ENCODE assay signal across 24 cellular contexts in genomic region chr5:168705321-168705720, GRCh38.
DNase-seq lines count a peak whose midpoint lies in the region; ATAC-seq, FAIRE-seq and TF ChIP-seq lines count a peak whose summit lies in the region.
"Had no signal": no experiment of that assay in that cellular context is flagged by ENCODE, and none has a peak within 500 bp of the region (broad histone marks: within the 10 kb centered on the region; RNA-seq: fewer than 3 reads in every experiment).

No MANE protein-coding gene starts in this region.

- H3K27me3 ChIP-seq in bronchial epithelial cell (ENCODE audit: control insufficient read depth, insufficient read depth, low read length) = no peaks in the 10 kb centered on the region
- H3K27me3 ChIP-seq in upper lobe of right lung = no peaks in the 10 kb centered on the region
- H3K27me3 ChIP-seq: BE2C, BLaER1 had no signal

- H3K9me3 ChIP-seq in HEK293 (ENCODE audit: control insufficient read depth, insufficient read depth, low read depth, low read length) (no peaks in the 10 kb centered on the region), upper lobe of right lung (no peaks in the 10 kb centered on the region)
- H3K9me3 ChIP-seq: BE2C, BLaER1 had no signal

- H3K27ac ChIP-seq in HEK293 (ENCODE audit: extremely low read depth, low read depth, low read length) (no peak overlapping the region), upper lobe of right lung (no peak overlapping the region)
- H3K27ac ChIP-seq: BLaER1 had no signal

- TF ChIP-seq POLR2A in GM12891 (IDR thresholded peaks at IDR 0.05; ENCODE audit: low read depth, low read length) = no peak

- H3K4me1 ChIP-seq in HEK293 (ENCODE audit: control insufficient read depth, insufficient read depth, low read length) (no peaks in the 10 kb centered on the region), upper lobe of right lung (no peaks in the 10 kb centered on the region)
- H3K4me1 ChIP-seq: BE2C had no signal

- CTCF ChIA-PET in HEK293 (lab: Yijun Ruan, JAX) = interaction anchor here (0.6 to 1.7 kb wide), 10 partner anchors 26 to 876 kb away, joined by 3 to 9 read pairs (median 3); no protein-coding TSS in a partner anchor

- POLR2A ChIA-PET in HEK293 (lab: Yijun Ruan, JAX) = no interaction called here

- no peaks in the 10 kb centered on the region for H3K36me3 ChIP-seq in HEK293 (ENCODE audit: control insufficient read depth in 2 of 2, insufficient read depth in 1 of 2, low read length in 2 of 2)
- no peaks in the 10 kb centered on the region for H3K36me3 ChIP-seq in bronchial epithelial cell (ENCODE audit: control insufficient read depth, insufficient read depth, low read length)
- no peaks in the 10 kb centered on the region for H3K36me3 ChIP-seq in upper lobe of right lung
- H3K36me3 ChIP-seq: BLaER1 had no signal

- H3K4me3 ChIP-seq in HEK293 (ENCODE audit: low read depth, low read length) (no peak overlapping the region), bronchial epithelial cell (ENCODE audit: low read depth, low read length) (no peak overlapping the region), upper lobe of right lung (no peak overlapping the region)
- H3K4me3 ChIP-seq: BLaER1, GM12878 had no signal

- TF ChIP-seq CTCF in HEK293 (tag by site-specific recombination; IDR thresholded peaks at IDR 0.05) (no peak), bronchial epithelial cell (IDR thresholded peaks at IDR 0.05; ENCODE audit: insufficient read depth, low read length, severe bottlenecking) (no peak), upper lobe of right lung (IDR thresholded peaks at IDR 0.05) (no peak)

- peak; percentile 26 for FAIRE-seq in GM12891 (lab: Jason Lieb, UNC)
- FAIRE-seq in bronchial epithelial cell (lab: Jason Lieb, UNC) = peak; percentile 7
- FAIRE-seq: A204.1, GM12878 had no signal

- intact Hi-C loops in upper lobe of right lung (cut with DNase I) = no loop called here

- ATAC-seq in GM19455 (IDR thresholded peaks at IDR 0.05; ENCODE audit: unreplicated experiment) (no peak), upper lobe of right lung (no peak), GM21515 (IDR thresholded peaks at IDR 0.05; ENCODE audit: unreplicated experiment) (no peak)
- ATAC-seq: GM12878 had no signal

- DNase-seq in GM12891 (ENCODE audit: insufficient read length, low spot score) (no peak), bronchial epithelial cell (ENCODE audit: low read depth) (no peak), upper lobe of right lung (no peak)
- DNase-seq: 8988T; ACHN; BE2C; C1 segment of cervical spinal cord; CD4-positive, alpha-beta memory T cell; CD4-positive, CD25-positive, alpha-beta regulatory T cell; CD8-positive, alpha-beta memory T cell; COR-L47; DMS 273 treated with DMSO at 0.1 percent for 48 hours; DMS153; DMS53; DMS79; DND-41; EL; GDM1 had no signal

TF ChIP-seq in GM12891, 5 proteins besides CTCF, POLR2A, EP300 and RAD21:
- TF ChIP-seq TAF1 (IDR thresholded peaks at IDR 0.05; ENCODE audit: low read depth, low read length) (no peak), SPI1 (IDR thresholded peaks at IDR 0.05; ENCODE audit: low read depth, low read length) (no peak), POU2F2 (IDR thresholded peaks at IDR 0.05; ENCODE audit: low read depth, low read length) (no peak), PAX5 (IDR thresholded peaks at IDR 0.05; ENCODE audit: insufficient read depth, low read length, severe bottlenecking) (no peak), POLR2AphosphoS5 (IDR thresholded peaks at IDR 0.05; ENCODE audit: low read depth, low read length) (no peak)

TF ChIP-seq in HEK293, 187 proteins besides CTCF, POLR2A, EP300 and RAD21:
- TF ChIP-seq ZNF513 (tag by site-specific recombination; IDR thresholded peaks at IDR 0.05) = peak; percentile 89
- TF ChIP-seq ZNF600 (tag by site-specific recombination; IDR thresholded peaks at IDR 0.05) = no peak
TF ChIP-seq in HEK293: peak in this region for 1.
